ENCODE assay signal across 10 cellular contexts in genomic region chr2:64405476-64406406, GRCh38. TPM values are rescaled to one million over a fixed set of nuclear protein-coding genes. Genes with fewer than 3 reads are reported as not detected.
DNase-seq lines count a peak whose midpoint lies in the region; ATAC-seq and TF ChIP-seq lines count a peak whose summit lies in the region.
"Had no signal": no experiment of that assay in that cellular context is flagged by ENCODE, and none has a peak within 500 bp of the region (broad histone marks: within the 10 kb centered on the region; RNA-seq: fewer than 3 reads in every experiment).

No MANE protein-coding gene starts in this region.

- H3K4me1 ChIP-seq in neuronal stem cell (ENCODE audit: control insufficient read depth in 2 of 2, insufficient read depth in 1 of 2, low read depth in 1 of 2, low read length in 2 of 2) = peaks cover 40 to 44% of the 10 kb centered on the region in 2 donors

- no peak overlapping the region for H3K23ac ChIP-seq in neuronal stem cell (ENCODE audit: low read depth, low read length, poor library complexity)

- no peak overlapping the region for H2BK5ac ChIP-seq in neuronal stem cell (ENCODE audit: low read length)

- WGBS in neuronal stem cell (ENCODE audit: extremely low coverage in 2 of 2, insufficient read length in 2 of 2, insufficient replicate concordance in 1 of 2), 2 donors = no CpG with 5 or more reads among the region's 12 CpGs

- TF ChIP-seq CTCF in AG10803 (conservative IDR thresholded peaks at IDR 0.05; ENCODE audit: low read length) = no peak

- H2BK12ac ChIP-seq in neuronal stem cell (ENCODE audit: low read length) = peak overlapping the region; percentile 8

- H2AK5ac ChIP-seq in neuronal stem cell (ENCODE audit: low read depth, low read length) = peak overlapping the region; percentile 50

- H2BK120ac ChIP-seq in neuronal stem cell (ENCODE audit: low read depth, low read length) = no peak overlapping the region

- H3K9me3 ChIP-seq in neuronal stem cell (replicated peaks in 1 of 2; ENCODE audit: control insufficient read depth in 2 of 2, insufficient read depth in 1 of 2, low read depth in 1 of 2, low read length in 2 of 2) = no peaks in the 10 kb centered on the region

- H2BK15ac ChIP-seq in neuronal stem cell (ENCODE audit: low read length) = peak overlapping the region; percentile 33

- peak overlapping the region; percentile 38 for H2AFZ ChIP-seq in neuronal stem cell (ENCODE audit: low read length)

- no peaks in the 10 kb centered on the region for H3K27me3 ChIP-seq in neuronal stem cell (ENCODE audit: control insufficient read depth in 3 of 3, insufficient read depth in 3 of 3, low read depth in 1 of 3, low read length in 3 of 3)

- H3K4me3 ChIP-seq in AG10803 (ENCODE audit: low read length) (peak overlapping the region; percentile 50), neuronal stem cell (ENCODE audit: low read length in 2 of 2) (no peak overlapping the region)

- no peak overlapping the region for H4K8ac ChIP-seq in neuronal stem cell (ENCODE audit: low read depth, low read length)

- no peak overlapping the region for H3K27ac ChIP-seq in neuronal stem cell (replicated peaks; ENCODE audit: low read length)

- ATAC-seq in GM21723 (IDR thresholded peaks at IDR 0.05; ENCODE audit: unreplicated experiment) (no peak), HG03342 (IDR thresholded peaks at IDR 0.05; ENCODE audit: unreplicated experiment) (no peak), HG02678 (IDR thresholded peaks at IDR 0.05; ENCODE audit: unreplicated experiment) (no peak)

- no peak overlapping the region for H3K9ac ChIP-seq in neuronal stem cell (ENCODE audit: low read depth, low read length, poor library complexity)

- peak overlapping the region; percentile 27 for H4K91ac ChIP-seq in neuronal stem cell (ENCODE audit: low read depth, low read length, poor library complexity)

- no peak overlapping the region for H3K4ac ChIP-seq in neuronal stem cell (ENCODE audit: low read length)

- H3K18ac ChIP-seq in neuronal stem cell (ENCODE audit: low read length) = peak overlapping the region; percentile 66

- DNase-seq in AG10803 (ENCODE audit: low read depth) (peak; percentile 96), NCI-H446 (lab: John Stamatoyannopoulos, UW) (peak; percentile 24 to 71), fibroblast of gingiva (ENCODE audit: low read depth) (peak; percentile 93), neuronal stem cell (ENCODE audit: low spot score) (no peak)
- DNase-seq in activated CD8-positive, alpha-beta memory T cell treated with anti-CD3 and anti-CD28 coated beads, Interleukin-2, amount 50 U/mL, for 48 hours = no peak
- DNase-seq: activated naive CD8-positive, alpha-beta T cell treated with anti-CD3 and anti-CD28 coated beads for 36 hours; stimulated activated CD4-positive, alpha-beta T cell treated with anti-CD3 and anti-CD28 coated beads, Interleukin-4, amount 100 ng/mL, for 4 hours had no signal

- no peak overlapping the region for H3K14ac ChIP-seq in neuronal stem cell (ENCODE audit: low read length)

- H3K4me2 ChIP-seq in neuronal stem cell (ENCODE audit: insufficient read depth, low read length, poor library complexity, severe bottlenecking) = no peak overlapping the region

- H3K79me1 ChIP-seq in neuronal stem cell (ENCODE audit: low read depth, low read length) = no peaks in the 10 kb centered on the region

- no peaks in the 10 kb centered on the region for H3K36me3 ChIP-seq in neuronal stem cell (replicated peaks in 1 of 2; ENCODE audit: control insufficient read depth in 2 of 2, insufficient read depth in 2 of 2, low read length in 2 of 2)

RNA-seq across cellular contexts. Expression of gene LGALSL, which starts 48.2 kb away (rescaled TPM):
- 23.9 TPM for polyA plus RNA-seq in neuronal stem cell (2013, experiment 1 of 2)
- polyA plus RNA-seq in neuronal stem cell (2013, experiment 2 of 2) = 24.5 TPM

Comparison
In these comparisons a context has a peak if more than half of its experiments do, and no peak if none do; other contexts are left out.
1. DNase-seq: peak in AG10803 (single experiment), NCI-H446 (2 of 2) and fibroblast of gingiva (single experiment); none in neuronal stem cell (single experiment) and activated CD8-positive, alpha-beta memory T cell treated with anti-CD3 and anti-CD28 coated beads, Interleukin-2, amount 50 U/mL, for 48 hours (single experiment).